ENCODE assay signal across 2 cellular contexts in the genomic region with DNA sequence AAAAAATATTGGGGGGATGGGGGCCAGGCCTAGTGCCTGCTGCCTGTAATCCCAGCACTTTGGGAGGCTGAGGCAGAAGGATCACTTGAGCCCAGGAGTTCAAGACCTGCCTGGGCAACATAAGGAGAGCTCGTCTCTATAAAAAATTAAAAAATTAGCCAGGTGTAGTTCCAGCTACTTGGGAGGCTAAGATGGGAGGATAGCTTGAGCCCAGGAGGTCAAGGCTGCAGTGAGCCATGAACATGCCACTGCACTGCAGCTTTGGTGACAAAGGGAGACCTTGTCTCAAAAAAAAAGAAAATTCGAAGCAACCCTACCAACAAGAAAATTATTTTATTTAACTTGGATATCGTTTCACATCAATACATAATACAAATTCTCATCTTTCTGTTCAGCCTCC.
A peak's percentile ranks its signal among the peaks of the same experiment; 100 is the strongest.
TF ChIP-seq lines count a peak whose summit lies in the region.

No MANE protein-coding gene starts in this region.

TF ChIP-seq in HepG2, 621 proteins besides CTCF, POLR2A, EP300 and RAD21 (continues in another document):
- TF ChIP-seq ZSCAN9 (CRISPR knock-in tag; IDR thresholded peaks at IDR 0.05; ENCODE audit: borderline replicate concordance) (no peak), ZNF672 (CRISPR knock-in tag; IDR thresholded peaks at IDR 0.05) (no peak), RARG (CRISPR knock-in tag; IDR thresholded peaks at IDR 0.05; ENCODE audit: low read depth) (no peak), TRAFD1 (CRISPR knock-in tag; IDR thresholded peaks at IDR 0.05; ENCODE audit: borderline replicate concordance) (no peak), GPN1 (CRISPR knock-in tag; IDR thresholded peaks at IDR 0.05; ENCODE audit: borderline replicate concordance) (no peak), ZNF770 (CRISPR knock-in tag; IDR thresholded peaks at IDR 0.05) (peak; percentile 69), ATF3 (CRISPR knock-in tag; IDR thresholded peaks at IDR 0.05) (no peak), REPIN1 (CRISPR knock-in tag; IDR thresholded peaks at IDR 0.05; ENCODE audit: borderline replicate concordance, low read depth) (no peak), ZNF883 (CRISPR knock-in tag; IDR thresholded peaks at IDR 0.05; ENCODE audit: not compliant biosample characterization) (no peak), RFX3 (CRISPR knock-in tag; IDR thresholded peaks at IDR 0.05) (no peak), PPARG (CRISPR knock-in tag; conservative IDR thresholded peaks at IDR 0.05) (no peak), FOXM1 (CRISPR knock-in tag; IDR thresholded peaks at IDR 0.05) (peak; percentile 43; the same call in 1 of the 2 replicates), ZFY (CRISPR knock-in tag; IDR thresholded peaks at IDR 0.05) (no peak), NFAT5 (CRISPR knock-in tag; IDR thresholded peaks at IDR 0.05) (no peak), SMC3 (IDR thresholded peaks at IDR 0.05; ENCODE audit: low read length) (no peak)

TF ChIP-seq in K562, 482 proteins besides CTCF, POLR2A, EP300 and RAD21:
- TF ChIP-seq DNMT1 (IDR thresholded peaks at IDR 0.05): no peak
- TF ChIP-seq, protein P1, sequence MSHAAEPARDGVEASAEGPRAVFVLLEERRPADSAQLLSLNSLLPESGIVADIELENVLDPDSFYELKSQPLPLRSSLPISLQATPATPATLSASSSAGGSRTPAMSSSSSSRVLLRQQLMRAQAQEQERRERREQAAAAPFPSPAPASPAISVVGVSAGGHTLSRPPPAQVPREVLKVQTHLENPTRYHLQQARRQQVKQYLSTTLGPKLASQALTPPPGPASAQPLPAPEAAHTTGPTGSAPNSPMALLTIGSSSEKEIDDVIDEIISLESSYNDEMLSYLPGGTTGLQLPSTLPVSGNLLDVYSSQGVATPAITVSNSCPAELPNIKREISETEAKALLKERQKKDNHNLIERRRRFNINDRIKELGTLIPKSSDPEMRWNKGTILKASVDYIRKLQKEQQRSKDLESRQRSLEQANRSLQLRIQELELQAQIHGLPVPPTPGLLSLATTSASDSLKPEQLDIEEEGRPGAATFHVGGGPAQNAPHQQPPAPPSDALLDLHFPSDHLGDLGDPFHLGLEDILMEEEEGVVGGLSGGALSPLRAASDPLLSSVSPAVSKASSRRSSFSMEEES (CRISPR knock-in tag; IDR thresholded peaks at IDR 0.05): no peak
- TF ChIP-seq ZNF124 (CRISPR knock-in tag; IDR thresholded peaks at IDR 0.05): no peak
- TF ChIP-seq, protein P2, sequence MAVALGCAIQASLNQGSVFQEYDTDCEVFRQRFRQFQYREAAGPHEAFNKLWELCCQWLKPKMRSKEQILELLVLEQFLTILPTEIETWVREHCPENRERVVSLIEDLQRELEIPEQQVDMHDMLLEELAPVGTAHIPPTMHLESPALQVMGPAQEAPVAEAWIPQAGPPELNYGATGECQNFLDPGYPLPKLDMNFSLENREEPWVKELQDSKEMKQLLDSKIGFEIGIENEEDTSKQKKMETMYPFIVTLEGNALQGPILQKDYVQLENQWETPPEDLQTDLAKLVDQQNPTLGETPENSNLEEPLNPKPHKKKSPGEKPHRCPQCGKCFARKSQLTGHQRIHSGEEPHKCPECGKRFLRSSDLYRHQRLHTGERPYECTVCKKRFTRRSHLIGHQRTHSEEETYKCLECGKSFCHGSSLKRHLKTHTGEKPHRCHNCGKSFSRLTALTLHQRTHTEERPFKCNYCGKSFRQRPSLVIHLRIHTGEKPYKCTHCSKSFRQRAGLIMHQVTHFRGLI (CRISPR knock-in tag; IDR thresholded peaks at IDR 0.05): no peak
- no peak for TF ChIP-seq MAZ (CRISPR knock-in tag; conservative IDR thresholded peaks at IDR 0.05 in 1 of 2, IDR thresholded peaks at IDR 0.05 in 1 of 2)
- no peak for TF ChIP-seq ZNF583 (CRISPR knock-in tag; IDR thresholded peaks at IDR 0.05)
- TF ChIP-seq XRCC3 (IDR thresholded peaks at IDR 0.05): no peak
- TF ChIP-seq STAG1 (CRISPR knock-in tag; IDR thresholded peaks at IDR 0.05; ENCODE audit: borderline replicate concordance): no peak
- TF ChIP-seq ZKSCAN3 (CRISPR knock-in tag; IDR thresholded peaks at IDR 0.05): no peak
